ENCODE assay signal across 1 cellular context in genomic region chr9:128870128-128870940, GRCh38.
TF ChIP-seq lines count a peak whose summit lies in the region.

No MANE protein-coding gene starts in this region.

TF ChIP-seq in K562, 482 proteins besides CTCF, POLR2A, EP300 and RAD21 (continues in another document):
- no peak for TF ChIP-seq CREB3L1 (IDR thresholded peaks at IDR 0.05; ENCODE audit: borderline replicate concordance, low read depth)
- TF ChIP-seq, protein P1, sequence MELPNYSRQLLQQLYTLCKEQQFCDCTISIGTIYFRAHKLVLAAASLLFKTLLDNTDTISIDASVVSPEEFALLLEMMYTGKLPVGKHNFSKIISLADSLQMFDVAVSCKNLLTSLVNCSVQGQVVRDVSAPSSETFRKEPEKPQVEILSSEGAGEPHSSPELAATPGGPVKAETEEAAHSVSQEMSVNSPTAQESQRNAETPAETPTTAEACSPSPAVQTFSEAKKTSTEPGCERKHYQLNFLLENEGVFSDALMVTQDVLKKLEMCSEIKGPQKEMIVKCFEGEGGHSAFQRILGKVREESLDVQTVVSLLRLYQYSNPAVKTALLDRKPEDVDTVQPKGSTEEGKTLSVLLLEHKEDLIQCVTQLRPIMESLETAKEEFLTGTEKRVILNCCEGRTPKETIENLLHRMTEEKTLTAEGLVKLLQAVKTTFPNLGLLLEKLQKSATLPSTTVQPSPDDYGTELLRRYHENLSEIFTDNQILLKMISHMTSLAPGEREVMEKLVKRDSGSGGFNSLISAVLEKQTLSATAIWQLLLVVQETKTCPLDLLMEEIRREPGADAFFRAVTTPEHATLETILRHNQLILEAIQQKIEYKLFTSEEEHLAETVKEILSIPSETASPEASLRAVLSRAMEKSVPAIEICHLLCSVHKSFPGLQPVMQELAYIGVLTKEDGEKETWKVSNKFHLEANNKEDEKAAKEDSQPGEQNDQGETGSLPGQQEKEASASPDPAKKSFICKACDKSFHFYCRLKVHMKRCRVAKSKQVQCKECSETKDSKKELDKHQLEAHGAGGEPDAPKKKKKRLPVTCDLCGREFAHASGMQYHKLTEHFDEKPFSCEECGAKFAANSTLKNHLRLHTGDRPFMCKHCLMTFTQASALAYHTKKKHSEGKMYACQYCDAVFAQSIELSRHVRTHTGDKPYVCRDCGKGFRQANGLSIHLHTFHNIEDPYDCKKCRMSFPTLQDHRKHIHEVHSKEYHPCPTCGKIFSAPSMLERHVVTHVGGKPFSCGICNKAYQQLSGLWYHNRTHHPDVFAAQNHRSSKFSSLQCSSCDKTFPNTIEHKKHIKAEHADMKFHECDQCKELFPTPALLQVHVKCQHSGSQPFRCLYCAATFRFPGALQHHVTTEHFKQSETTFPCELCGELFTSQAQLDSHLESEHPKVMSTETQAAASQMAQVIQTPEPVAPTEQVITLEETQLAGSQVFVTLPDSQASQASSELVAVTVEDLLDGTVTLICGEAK (IDR thresholded peaks at IDR 0.05) = peak; percentile 94
- TF ChIP-seq, protein P1 (CRISPR knock-in tag; IDR thresholded peaks at IDR 0.05) = peak; percentile 84
- no peak for TF ChIP-seq STAT5B (CRISPR knock-in tag; IDR thresholded peaks at IDR 0.05)
- TF ChIP-seq NCOR1 (IDR thresholded peaks at IDR 0.05) = peak; percentile 85
- TF ChIP-seq, protein P2, sequence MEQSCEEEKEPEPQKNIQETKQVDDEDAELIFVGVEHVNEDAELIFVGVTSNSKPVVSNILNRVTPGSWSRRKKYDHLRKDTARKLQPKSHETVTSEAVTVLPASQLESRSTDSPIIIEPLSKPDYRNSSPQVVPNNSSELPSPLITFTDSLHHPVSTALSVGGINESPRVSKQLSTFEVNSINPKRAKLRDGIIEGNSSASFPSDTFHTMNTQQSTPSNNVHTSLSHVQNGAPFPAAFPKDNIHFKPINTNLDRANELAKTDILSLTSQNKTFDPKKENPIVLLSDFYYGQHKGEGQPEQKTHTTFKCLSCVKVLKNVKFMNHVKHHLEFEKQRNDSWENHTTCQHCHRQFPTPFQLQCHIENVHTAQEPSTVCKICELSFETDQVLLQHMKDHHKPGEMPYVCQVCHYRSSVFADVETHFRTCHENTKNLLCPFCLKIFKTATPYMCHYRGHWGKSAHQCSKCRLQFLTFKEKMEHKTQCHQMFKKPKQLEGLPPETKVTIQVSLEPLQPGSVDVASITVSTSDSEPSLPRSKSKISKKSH (CRISPR knock-in tag; IDR thresholded peaks at IDR 0.05) = no peak
- peak; percentile 13 for TF ChIP-seq MAFF (IDR thresholded peaks at IDR 0.05; ENCODE audit: low read length)
- TF ChIP-seq ELF4 (CRISPR knock-in tag; IDR thresholded peaks at IDR 0.05) = no peak
- no peak for TF ChIP-seq ZNF696 (CRISPR knock-in tag; conservative IDR thresholded peaks at IDR 0.05)
- TF ChIP-seq, protein P3, sequence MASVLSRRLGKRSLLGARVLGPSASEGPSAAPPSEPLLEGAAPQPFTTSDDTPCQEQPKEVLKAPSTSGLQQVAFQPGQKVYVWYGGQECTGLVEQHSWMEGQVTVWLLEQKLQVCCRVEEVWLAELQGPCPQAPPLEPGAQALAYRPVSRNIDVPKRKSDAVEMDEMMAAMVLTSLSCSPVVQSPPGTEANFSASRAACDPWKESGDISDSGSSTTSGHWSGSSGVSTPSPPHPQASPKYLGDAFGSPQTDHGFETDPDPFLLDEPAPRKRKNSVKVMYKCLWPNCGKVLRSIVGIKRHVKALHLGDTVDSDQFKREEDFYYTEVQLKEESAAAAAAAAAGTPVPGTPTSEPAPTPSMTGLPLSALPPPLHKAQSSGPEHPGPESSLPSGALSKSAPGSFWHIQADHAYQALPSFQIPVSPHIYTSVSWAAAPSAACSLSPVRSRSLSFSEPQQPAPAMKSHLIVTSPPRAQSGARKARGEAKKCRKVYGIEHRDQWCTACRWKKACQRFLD (CRISPR knock-in tag; IDR thresholded peaks at IDR 0.05) = no peak
- peak; percentile 85 for TF ChIP-seq ZNF316 (IDR thresholded peaks at IDR 0.05)
- no peak for TF ChIP-seq ZNF79 (CRISPR knock-in tag; IDR thresholded peaks at IDR 0.05; ENCODE audit: low read depth)
- no peak for TF ChIP-seq ILK (tag; IDR thresholded peaks at IDR 0.05; ENCODE audit: borderline replicate concordance, low read depth)
- TF ChIP-seq ZNF77 (CRISPR knock-in tag; IDR thresholded peaks at IDR 0.05) = no peak
- TF ChIP-seq JUNB (CRISPR knock-in tag; conservative IDR thresholded peaks at IDR 0.05) = no peak
- TF ChIP-seq NR1H2 (CRISPR knock-in tag; IDR thresholded peaks at IDR 0.05) = no peak
- TF ChIP-seq NCOA6 (IDR thresholded peaks at IDR 0.05) = no peak
- peak; percentile 87 for TF ChIP-seq TCF3 (CRISPR knock-in tag; IDR thresholded peaks at IDR 0.05)
- no peak for TF ChIP-seq HDAC6 (IDR thresholded peaks at IDR 0.05; ENCODE audit: low read depth, low read length)
- TF ChIP-seq HDAC2 (IDR thresholded peaks at IDR 0.05) = 0 out of 2 replicates have a peak, but pooled peaks have one; percentile 48
- peak; percentile 78 for TF ChIP-seq GATA2 (CRISPR knock-in tag; IDR thresholded peaks at IDR 0.05)
- TF ChIP-seq CEBPG (CRISPR knock-in tag; IDR thresholded peaks at IDR 0.05) = no peak
- TF ChIP-seq CEBPG (tag; conservative IDR thresholded peaks at IDR 0.05 in 1 of 2, IDR thresholded peaks at IDR 0.05 in 1 of 2) = no peak
- TF ChIP-seq SNAPC5 (CRISPR knock-in tag; IDR thresholded peaks at IDR 0.05) = no peak
- TF ChIP-seq, protein P4, sequence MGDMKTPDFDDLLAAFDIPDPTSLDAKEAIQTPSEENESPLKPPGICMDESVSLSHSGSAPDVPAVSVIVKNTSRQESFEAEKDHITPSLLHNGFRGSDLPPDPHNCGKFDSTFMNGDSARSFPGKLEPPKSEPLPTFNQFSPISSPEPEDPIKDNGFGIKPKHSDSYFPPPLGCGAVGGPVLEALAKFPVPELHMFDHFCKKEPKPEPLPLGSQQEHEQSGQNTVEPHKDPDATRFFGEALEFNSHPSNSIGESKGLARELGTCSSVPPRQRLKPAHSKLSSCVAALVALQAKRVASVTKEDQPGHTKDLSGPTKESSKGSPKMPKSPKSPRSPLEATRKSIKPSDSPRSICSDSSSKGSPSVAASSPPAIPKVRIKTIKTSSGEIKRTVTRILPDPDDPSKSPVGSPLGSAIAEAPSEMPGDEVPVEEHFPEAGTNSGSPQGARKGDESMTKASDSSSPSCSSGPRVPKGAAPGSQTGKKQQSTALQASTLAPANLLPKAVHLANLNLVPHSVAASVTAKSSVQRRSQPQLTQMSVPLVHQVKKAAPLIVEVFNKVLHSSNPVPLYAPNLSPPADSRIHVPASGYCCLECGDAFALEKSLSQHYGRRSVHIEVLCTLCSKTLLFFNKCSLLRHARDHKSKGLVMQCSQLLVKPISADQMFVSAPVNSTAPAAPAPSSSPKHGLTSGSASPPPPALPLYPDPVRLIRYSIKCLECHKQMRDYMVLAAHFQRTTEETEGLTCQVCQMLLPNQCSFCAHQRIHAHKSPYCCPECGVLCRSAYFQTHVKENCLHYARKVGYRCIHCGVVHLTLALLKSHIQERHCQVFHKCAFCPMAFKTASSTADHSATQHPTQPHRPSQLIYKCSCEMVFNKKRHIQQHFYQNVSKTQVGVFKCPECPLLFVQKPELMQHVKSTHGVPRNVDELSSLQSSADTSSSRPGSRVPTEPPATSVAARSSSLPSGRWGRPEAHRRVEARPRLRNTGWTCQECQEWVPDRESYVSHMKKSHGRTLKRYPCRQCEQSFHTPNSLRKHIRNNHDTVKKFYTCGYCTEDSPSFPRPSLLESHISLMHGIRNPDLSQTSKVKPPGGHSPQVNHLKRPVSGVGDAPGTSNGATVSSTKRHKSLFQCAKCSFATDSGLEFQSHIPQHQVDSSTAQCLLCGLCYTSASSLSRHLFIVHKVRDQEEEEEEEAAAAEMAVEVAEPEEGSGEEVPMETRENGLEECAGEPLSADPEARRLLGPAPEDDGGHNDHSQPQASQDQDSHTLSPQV (IDR thresholded peaks at IDR 0.05) = no peak
- no peak for TF ChIP-seq ELF2 (CRISPR knock-in tag; IDR thresholded peaks at IDR 0.05)
- TF ChIP-seq SMARCB1 (IDR thresholded peaks at IDR 0.05; ENCODE audit: insufficient read length, low read depth) = no peak
- no peak for TF ChIP-seq ZZZ3 (IDR thresholded peaks at IDR 0.05)
- TF ChIP-seq SMAD4 (CRISPR knock-in tag; conservative IDR thresholded peaks at IDR 0.05) = 0 out of 2 replicates have a peak, but pooled peaks have one; percentile 31
- TF ChIP-seq, protein P5, sequence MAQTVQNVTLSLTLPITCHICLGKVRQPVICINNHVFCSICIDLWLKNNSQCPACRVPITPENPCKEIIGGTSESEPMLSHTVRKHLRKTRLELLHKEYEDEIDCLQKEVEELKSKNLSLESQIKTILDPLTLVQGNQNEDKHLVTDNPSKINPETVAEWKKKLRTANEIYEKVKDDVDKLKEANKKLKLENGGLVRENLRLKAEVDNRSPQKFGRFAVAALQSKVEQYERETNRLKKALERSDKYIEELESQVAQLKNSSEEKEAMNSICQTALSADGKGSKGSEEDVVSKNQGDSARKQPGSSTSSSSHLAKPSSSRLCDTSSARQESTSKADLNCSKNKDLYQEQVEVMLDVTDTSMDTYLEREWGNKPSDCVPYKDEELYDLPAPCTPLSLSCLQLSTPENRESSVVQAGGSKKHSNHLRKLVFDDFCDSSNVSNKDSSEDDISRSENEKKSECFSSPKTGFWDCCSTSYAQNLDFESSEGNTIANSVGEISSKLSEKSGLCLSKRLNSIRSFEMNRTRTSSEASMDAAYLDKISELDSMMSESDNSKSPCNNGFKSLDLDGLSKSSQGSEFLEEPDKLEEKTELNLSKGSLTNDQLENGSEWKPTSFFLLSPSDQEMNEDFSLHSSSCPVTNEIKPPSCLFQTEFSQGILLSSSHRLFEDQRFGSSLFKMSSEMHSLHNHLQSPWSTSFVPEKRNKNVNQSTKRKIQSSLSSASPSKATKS (CRISPR knock-in tag; IDR thresholded peaks at IDR 0.05) = no peak
- no peak for TF ChIP-seq CBX2 (IDR thresholded peaks at IDR 0.05; ENCODE audit: insufficient read depth, low read length, poor library complexity, severe bottlenecking)
- TF ChIP-seq RUNX1 (IDR thresholded peaks at IDR 0.05; ENCODE audit: low read depth) = no peak
- TF ChIP-seq, protein P6, sequence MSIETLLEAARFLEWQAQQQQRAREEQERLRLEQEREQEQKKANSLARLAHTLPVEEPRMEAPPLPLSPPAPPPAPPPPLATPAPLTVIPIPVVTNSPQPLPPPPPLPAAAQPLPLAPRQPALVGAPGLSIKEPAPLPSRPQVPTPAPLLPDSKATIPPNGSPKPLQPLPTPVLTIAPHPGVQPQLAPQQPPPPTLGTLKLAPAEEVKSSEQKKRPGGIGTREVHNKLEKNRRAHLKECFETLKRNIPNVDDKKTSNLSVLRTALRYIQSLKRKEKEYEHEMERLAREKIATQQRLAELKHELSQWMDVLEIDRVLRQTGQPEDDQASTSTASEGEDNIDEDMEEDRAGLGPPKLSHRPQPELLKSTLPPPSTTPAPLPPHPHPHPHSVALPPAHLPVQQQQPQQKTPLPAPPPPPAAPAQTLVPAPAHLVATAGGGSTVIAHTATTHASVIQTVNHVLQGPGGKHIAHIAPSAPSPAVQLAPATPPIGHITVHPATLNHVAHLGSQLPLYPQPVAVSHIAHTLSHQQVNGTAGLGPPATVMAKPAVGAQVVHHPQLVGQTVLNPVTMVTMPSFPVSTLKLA (conservative IDR thresholded peaks at IDR 0.05) = peak; percentile 17 to 41; a peak in 1 of 4 replicates
- 0 out of 2 replicates have a peak, but pooled peaks have one; percentile 24 for TF ChIP-seq PHB2 (IDR thresholded peaks at IDR 0.05; ENCODE audit: low read depth)
- no peak for TF ChIP-seq ZNF133 (CRISPR knock-in tag; IDR thresholded peaks at IDR 0.05)
- TF ChIP-seq SMARCA4 (IDR thresholded peaks at IDR 0.05) = peak; percentile 64
- no peak for TF ChIP-seq DMBX1 (CRISPR knock-in tag; IDR thresholded peaks at IDR 0.05; ENCODE audit: borderline replicate concordance)
- no peak for TF ChIP-seq PHF8 (IDR thresholded peaks at IDR 0.05; ENCODE audit: borderline replicate concordance, low read length)
- TF ChIP-seq ZC3H8 (IDR thresholded peaks at IDR 0.05) = no peak
- no peak for TF ChIP-seq KDM5B (IDR thresholded peaks at IDR 0.05; ENCODE audit: insufficient replicate concordance, low read depth, low read length)
- TF ChIP-seq MTA1 (IDR thresholded peaks at IDR 0.05; ENCODE audit: borderline replicate concordance) = no peak
